Comparison of ENCODE assay signal across 8 cellular contexts in genomic region chr17:16351831-16352230, GRCh38. TPM values are rescaled to one million over a fixed set of nuclear protein-coding genes. Genes with fewer than 3 reads are reported as not detected.
A peak's percentile ranks its signal among the peaks of the same experiment; 100 is the strongest.
DNase-seq lines count a peak whose midpoint lies in the region; ATAC-seq and TF ChIP-seq lines count a peak whose summit lies in the region.

No MANE protein-coding gene starts in this region.

- peaks cover 39% of the 10 kb centered on the region for H3K79me2 ChIP-seq in HCT116 (ENCODE audit: insufficient read depth, low read length)

- H3K9me3 ChIP-seq in HCT116 (ENCODE audit: control insufficient read depth in 1 of 2, insufficient read depth in 1 of 2, low read depth in 1 of 2, low read length in 2 of 2): no peaks in the 10 kb centered on the region

- no peak for TF ChIP-seq POLR2A in HCT116 (IDR thresholded peaks at IDR 0.05; ENCODE audit: borderline replicate concordance, extremely low read depth, insufficient read depth, insufficient read length)

- no peak for TF ChIP-seq RAD21 in HCT116 (IDR thresholded peaks at IDR 0.05; ENCODE audit: low read depth)

- peak overlapping the region; percentile 78 for H3K27ac ChIP-seq in 22Rv1
- peak overlapping the region; percentile 89 for H3K27ac ChIP-seq in HCT116 (ENCODE audit: low read depth, low read length)

- H3K36me3 ChIP-seq in HCT116 (ENCODE audit: control insufficient read depth in 1 of 2, insufficient read depth in 2 of 2, low read length in 2 of 2): peaks cover 13 to 19% of the 10 kb centered on the region in 2 experiments; a peak in 3 of 4 replicates

- H3K36me3 Mint-ChIP-seq in memory B cell: peaks cover 5% of the 10 kb centered on the region

- peak overlapping the region; percentile 97 for H3K9ac ChIP-seq in HCT116 (ENCODE audit: low read length)

- H4K20me1 ChIP-seq in HCT116 (ENCODE audit: insufficient read depth): peaks cover 4% of the 10 kb centered on the region; the same call in 1 of the 2 replicates

- no peaks in the 10 kb centered on the region for H3K9me2 ChIP-seq in HCT116 (ENCODE audit: insufficient read depth)

- H3K4me1 ChIP-seq in HCT116 (ENCODE audit: control insufficient read depth in 1 of 2, insufficient read depth in 2 of 2, low read length in 2 of 2): peaks cover 11 to 18% of the 10 kb centered on the region in 2 experiments

- no peak overlapping the region for H2AFZ ChIP-seq in HCT116 (ENCODE audit: low read depth, low read length, poor library complexity, severe bottlenecking)

- TF ChIP-seq CTCF in 22Rv1 (IDR thresholded peaks at IDR 0.05): no peak
- TF ChIP-seq CTCF in HCT116 (IDR thresholded peaks at IDR 0.05 in 2 of 3, conservative IDR thresholded peaks at IDR 0.05 in 1 of 3; ENCODE audit: borderline replicate concordance in 1 of 3, insufficient read depth in 1 of 3, low read depth in 2 of 3, low read length in 2 of 3): no peak
- TF ChIP-seq CTCF in astrocyte of the cerebellum (IDR thresholded peaks at IDR 0.05; ENCODE audit: low read depth, low read length, missing control alignments): no peak

- RAD21 ChIA-PET in HCT116 (lab: Charles Lee; ENCODE audit: low non-redundant PET in 1 of 2, low total read pairs in 2 of 2, uncharacterized antibody in 2 of 2, unreplicated experiment in 2 of 2): no interaction called here

- peak overlapping the region; percentile 89 for H3K4me3 Mint-ChIP-seq in memory B cell

- in situ Hi-C loops in astrocyte of the cerebellum (cut with HindIII; ENCODE audit: low sequenced_read_pairs): loop anchor here (5.0 kb wide), 1 partner anchor 65 kb away; no protein-coding TSS in a partner anchor

- H3K9me3 Mint-ChIP-seq in memory B cell: no peaks in the 10 kb centered on the region

- H3K4me2 ChIP-seq in HCT116 (ENCODE audit: low read length): peak overlapping the region; percentile 92

- H3K4me3 ChIP-seq in HCT116 (replicated peaks in 1 of 2; ENCODE audit: low read depth in 1 of 2, low read length in 2 of 2) (peak overlapping the region; percentile 83 to 92), astrocyte of the cerebellum (ENCODE audit: low read depth, low read length) (peak overlapping the region; percentile 53)

- H3K27ac Mint-ChIP-seq in memory B cell: no peak overlapping the region

- POLR2A ChIA-PET in HCT116 (lab: Charles Lee): interaction anchor here (0.9 to 3.1 kb wide), 2 partner anchors 12 to 87 kb away, joined by 3 to 9 read pairs; no protein-coding TSS in a partner anchor

- peaks cover 10% of the 10 kb centered on the region for H3K4me1 Mint-ChIP-seq in memory B cell

- CTCF ChIA-PET in HCT116 (lab: Charles Lee): interaction anchor here (4.3 kb wide), 1 partner anchor 12 kb away, joined by 31 read pairs; no protein-coding TSS in a partner anchor

- DNase-seq in HCT116 (ENCODE audit: low read depth, low spot score) (no peak), astrocyte of the cerebellum (ENCODE audit: low read depth) (no peak), memory B cell (ENCODE audit: low spot score in 2 of 2) (no peak), SKM-1 treated with dmso at 0.1 percent for 144 hours (lab: John Stamatoyannopoulos, UW; ENCODE audit: unreplicated experiment) (no peak)
- no peak for DNase-seq in NK-92 treated with Interleukin-12 subunit alpha and Interleukin-12 subunit beta, amount 100 ng/mL, for 24 hours (lab: John Stamatoyannopoulos, UW)
- no peak for DNase-seq in stimulated activated CD4-positive, alpha-beta T cell treated with anti-CD3 and anti-CD28 coated beads, Interleukin-12 subunit alpha, Interleukin-12 subunit beta, amount 100 ng/mL, for 4 hours

- ATAC-seq in HCT116: no peak
- ATAC-seq in memory B cell (ENCODE audit: low read depth): no peak
- ATAC-seq in GM18873 (IDR thresholded peaks at IDR 0.05; ENCODE audit: low FRiP score, unreplicated experiment): no peak

- no peaks in the 10 kb centered on the region for H3K27me3 Mint-ChIP-seq in memory B cell

- intact Hi-C loops in HCT116 (cut with micrococcal nuclease): loop anchor here (5.0 kb wide), 1 partner anchor 65 kb away; no protein-coding TSS in a partner anchor

- no TSS peak for BruUV-seq in HCT116 (replicated peaks; lab: Mats Ljungman, UMichigan)

- H3K27me3 ChIP-seq in HCT116 (ENCODE audit: insufficient read depth, low read length): no peaks in the 10 kb centered on the region

TF ChIP-seq in HCT116, 20 proteins besides CTCF, POLR2A, EP300 and RAD21:
- TF ChIP-seq ATF3 (IDR thresholded peaks at IDR 0.05) (no peak), TCF7L2 (IDR thresholded peaks at IDR 0.05; ENCODE audit: borderline replicate concordance, extremely low read depth, insufficient read depth, insufficient read length) (no peak), CEBPB (IDR thresholded peaks at IDR 0.05; ENCODE audit: low read depth) (no peak), ELF1 (IDR thresholded peaks at IDR 0.05; ENCODE audit: borderline replicate concordance, low read depth) (no peak), SP1 (IDR thresholded peaks at IDR 0.05; ENCODE audit: low read depth) (no peak), SIN3A (IDR thresholded peaks at IDR 0.05; ENCODE audit: low read depth) (no peak), FOSL1 (IDR thresholded peaks at IDR 0.05; ENCODE audit: low read depth) (no peak), YY1 (IDR thresholded peaks at IDR 0.05; ENCODE audit: extremely low read depth, insufficient replicate concordance, low read depth, low read length) (no peak), POLR2AphosphoS5 (IDR thresholded peaks at IDR 0.05; ENCODE audit: low read depth, low read length) (no peak), SRF (IDR thresholded peaks at IDR 0.05; ENCODE audit: low read depth) (no peak), MAX (IDR thresholded peaks at IDR 0.05) (no peak), CBX3 (IDR thresholded peaks at IDR 0.05; ENCODE audit: low read depth) (no peak), JUND (IDR thresholded peaks at IDR 0.05) (no peak), EZH2phosphoT487 (IDR thresholded peaks at IDR 0.05; ENCODE audit: borderline replicate concordance) (no peak), EGR1 (IDR thresholded peaks at IDR 0.05; ENCODE audit: low read depth) (no peak)
- TF ChIP-seq, protein P1, sequence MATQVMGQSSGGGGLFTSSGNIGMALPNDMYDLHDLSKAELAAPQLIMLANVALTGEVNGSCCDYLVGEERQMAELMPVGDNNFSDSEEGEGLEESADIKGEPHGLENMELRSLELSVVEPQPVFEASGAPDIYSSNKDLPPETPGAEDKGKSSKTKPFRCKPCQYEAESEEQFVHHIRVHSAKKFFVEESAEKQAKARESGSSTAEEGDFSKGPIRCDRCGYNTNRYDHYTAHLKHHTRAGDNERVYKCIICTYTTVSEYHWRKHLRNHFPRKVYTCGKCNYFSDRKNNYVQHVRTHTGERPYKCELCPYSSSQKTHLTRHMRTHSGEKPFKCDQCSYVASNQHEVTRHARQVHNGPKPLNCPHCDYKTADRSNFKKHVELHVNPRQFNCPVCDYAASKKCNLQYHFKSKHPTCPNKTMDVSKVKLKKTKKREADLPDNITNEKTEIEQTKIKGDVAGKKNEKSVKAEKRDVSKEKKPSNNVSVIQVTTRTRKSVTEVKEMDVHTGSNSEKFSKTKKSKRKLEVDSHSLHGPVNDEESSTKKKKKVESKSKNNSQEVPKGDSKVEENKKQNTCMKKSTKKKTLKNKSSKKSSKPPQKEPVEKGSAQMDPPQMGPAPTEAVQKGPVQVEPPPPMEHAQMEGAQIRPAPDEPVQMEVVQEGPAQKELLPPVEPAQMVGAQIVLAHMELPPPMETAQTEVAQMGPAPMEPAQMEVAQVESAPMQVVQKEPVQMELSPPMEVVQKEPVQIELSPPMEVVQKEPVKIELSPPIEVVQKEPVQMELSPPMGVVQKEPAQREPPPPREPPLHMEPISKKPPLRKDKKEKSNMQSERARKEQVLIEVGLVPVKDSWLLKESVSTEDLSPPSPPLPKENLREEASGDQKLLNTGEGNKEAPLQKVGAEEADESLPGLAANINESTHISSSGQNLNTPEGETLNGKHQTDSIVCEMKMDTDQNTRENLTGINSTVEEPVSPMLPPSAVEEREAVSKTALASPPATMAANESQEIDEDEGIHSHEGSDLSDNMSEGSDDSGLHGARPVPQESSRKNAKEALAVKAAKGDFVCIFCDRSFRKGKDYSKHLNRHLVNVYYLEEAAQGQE (IDR thresholded peaks at IDR 0.05; ENCODE audit: low read depth): no peak

RNA-seq across cellular contexts. Expression of gene CENPV, which starts 1.4 kb away (rescaled TPM):
- total RNA-seq in HCT116 (2021; ENCODE audit: unreplicated experiment): 84.7 TPM
- 61.0 and 68.9 TPM in 2 replicates for polyA plus RNA-seq in HCT116 (2012)

RNA-seq across cellular contexts. Expression of gene UBB, which starts 29.1 kb away (rescaled TPM):
- total RNA-seq in HCT116 (2021; ENCODE audit: unreplicated experiment): 2,378 TPM
- polyA plus RNA-seq in HCT116 (2012): 2,949 and 2,985 TPM in 2 replicates
